ENCODE assay signal across 25 cellular contexts in genomic region chr1:106584663-106585062, GRCh38.
"Had no signal": no experiment of that assay in that cellular context is flagged by ENCODE, and none has a peak within 500 bp of the region (broad histone marks: within the 10 kb centered on the region; RNA-seq: fewer than 3 reads in every experiment).

No MANE protein-coding gene starts in this region.

- H3K4me1 ChIP-seq: ascending aorta, left lung, prostate gland, suprapubic skin, tibial artery had no signal

- DNase-seq: activated CD4-positive, alpha-beta memory T cell treated with anti-CD3 and anti-CD28 coated beads for 36 hours; activated CD4-positive, alpha-beta T cell treated with anti-CD3 and anti-CD28 coated beads for 48 hours; activated CD8-positive, alpha-beta memory T cell treated with anti-CD3 and anti-CD28 coated beads, Interleukin-2, amount 50 U/mL, for 4 hours; activated gamma-delta T cell; activated naive CD4-positive, alpha-beta T cell treated with anti-CD3 and anti-CD28 coated beads, Interleukin-2, amount 10 ng/mL, durations not matched to agents 7 days and 5 days; activated naive CD8-positive, alpha-beta T cell treated with anti-CD3 and anti-CD28 coated beads, Interleukin-2, amount 10 ng/mL, durations not matched to agents 7 days and 5 days; activated T-cell treated with anti-CD3 and anti-CD28 coated beads, Interleukin-2, amount 50 U/mL, for 1 hour; effector memory CD8-positive, alpha-beta T cell; erythroblast; head of caudate nucleus; hippocampal formation; left lung; mesendoderm; stimulated activated naive CD4-positive, alpha-beta T cell; T-helper 1 cell; tibial artery had no signal

- H3K9me3 ChIP-seq: ascending aorta, neutrophil, prostate gland, suprapubic skin, tibial artery had no signal

- H3K36me3 ChIP-seq: ascending aorta, cardiac muscle cell, left lung, neutrophil, prostate gland, suprapubic skin, tibial artery had no signal

- ATAC-seq: effector memory CD8-positive, alpha-beta T cell; left lung; natural killer cell treated with Interleukin-12 subunit alpha and Interleukin-12 subunit beta and Interleukin-15 and Interleukin-18, amount 100 ng/mL, for 72 hours had no signal

- FAIRE-seq: keratinocyte had no signal

- H3K27ac ChIP-seq: ascending aorta, cardiac muscle cell, coronary artery, left lung, neutrophil, prostate gland, suprapubic skin, tibial artery had no signal

- H3K27me3 ChIP-seq: ascending aorta, cardiac muscle cell, left lung, neutrophil, suprapubic skin, tibial artery had no signal

- H3K4me3 ChIP-seq: ascending aorta, cardiac muscle cell, coronary artery, left lung, lung, prostate gland, suprapubic skin, tibial artery had no signal
